Comparison of ENCODE assay signal across 15 cellular contexts in the genomic region with DNA sequence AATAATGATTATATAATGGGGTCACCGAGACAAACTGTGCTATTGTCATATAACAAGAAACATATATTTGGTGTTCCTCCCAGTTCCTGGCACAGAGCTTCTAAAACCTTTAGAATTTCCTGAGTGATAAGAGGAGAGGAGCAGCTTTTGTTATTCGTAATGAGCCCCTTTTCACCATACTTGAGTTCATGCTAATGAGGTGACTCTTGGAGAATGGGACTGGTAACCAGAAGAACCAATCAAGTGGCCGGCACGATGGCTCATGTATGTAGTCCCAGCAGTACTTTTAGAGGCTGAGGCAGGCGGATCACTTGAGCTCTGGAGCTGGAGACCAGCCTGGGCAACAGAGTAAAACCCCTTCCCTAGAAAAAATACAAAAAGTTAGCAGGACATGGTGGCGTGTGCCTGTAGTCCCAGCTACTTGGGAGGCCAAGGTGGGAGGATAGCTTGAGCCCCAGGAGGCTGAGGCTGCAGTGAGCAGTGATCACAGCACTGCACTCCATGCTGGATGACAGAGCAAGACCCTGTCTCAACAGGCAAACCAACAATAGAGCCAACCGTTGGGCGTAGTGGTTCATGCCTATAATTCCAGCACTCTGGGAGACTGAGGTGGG.
"Had no signal": no experiment of that assay in that cellular context is flagged by ENCODE, and none has a peak within 500 bp of the region (broad histone marks: within the 10 kb centered on the region; RNA-seq: fewer than 3 reads in every experiment).

No MANE protein-coding gene starts in this region.

- H3K36me3 ChIP-seq: gastroesophageal sphincter, stomach, upper lobe of left lung had no signal

- ATAC-seq: activated CD8-positive, alpha-beta T cell treated with anti-CD3 and anti-CD28 coated beads for 36 hours; activated T-cell treated with anti-CD3 and anti-CD28 coated beads, Interleukin-2, amount 50 U/mL, for 4 hours; gastroesophageal sphincter; sciatic nerve had no signal

- DNase-seq: activated B cell treated with CpG ODN at 0.5 μM for 24 hours; activated CD4-positive, alpha-beta T cell treated with anti-CD3 and anti-CD28 coated beads for 48 hours; activated CD8-positive, alpha-beta T cell treated with anti-CD3 and anti-CD28 coated beads for 36 hours; activated effector memory CD4-positive, alpha-beta T cell treated with Interleukin-2 at 50 U/mL for 16 hours; activated naive CD4-positive, alpha-beta T cell treated with anti-CD3 and anti-CD28 coated beads, Interleukin-2, amount 50 U/mL, for 16 hours; activated T-cell treated with anti-CD3 and anti-CD28 coated beads, Interleukin-2, amount 50 U/mL, for 4 hours; mesenchymal stem cell; nephron progenitor cell; stomach; T-helper 1 cell; testis; upper lobe of left lung had no signal

- H3K9me3 ChIP-seq: gastroesophageal sphincter, stomach, testis had no signal

- H3K4me1 ChIP-seq: testis had no signal

- H3K4me3 ChIP-seq: gastroesophageal sphincter, stomach, testis, upper lobe of left lung had no signal

- H3K27me3 ChIP-seq: gastroesophageal sphincter, stomach, testis, upper lobe of left lung had no signal

- H3K27me3 Mint-ChIP-seq: activated B cell treated with CpG ODN at 0.5 μM for 24 hours; activated CD8-positive, alpha-beta T cell treated with anti-CD3 and anti-CD28 coated beads for 36 hours; dendritic cell treated with granulocyte-macrophage colony-stimulating factor and Interleukin-4, amounts not matched to agents 40 ng/mL and 50 ng/mL, for 4 days had no signal

- H3K9me3 Mint-ChIP-seq: activated B cell treated with CpG ODN at 0.5 μM for 24 hours had no signal

- H3K27ac ChIP-seq: gastroesophageal sphincter, stomach, testis, upper lobe of left lung had no signal

- H3K4me3 Mint-ChIP-seq: activated B cell treated with CpG ODN at 0.5 μM for 24 hours; activated CD8-positive, alpha-beta T cell treated with anti-CD3 and anti-CD28 coated beads for 36 hours; activated T-cell treated with anti-CD3 and anti-CD28 coated beads, Interleukin-2, amount 50 U/mL, for 4 hours; dendritic cell treated with granulocyte-macrophage colony-stimulating factor and Interleukin-4, amounts not matched to agents 40 ng/mL and 50 ng/mL, for 4 days; nephron progenitor cell had no signal

- H3K27ac Mint-ChIP-seq: activated B cell treated with CpG ODN at 0.5 μM for 24 hours; activated CD8-positive, alpha-beta T cell treated with anti-CD3 and anti-CD28 coated beads for 36 hours; dendritic cell treated with granulocyte-macrophage colony-stimulating factor and Interleukin-4, amounts not matched to agents 40 ng/mL and 50 ng/mL, for 4 days; nephron progenitor cell had no signal
